ENCODE assay signal across 1 cellular context in the genomic region with DNA sequence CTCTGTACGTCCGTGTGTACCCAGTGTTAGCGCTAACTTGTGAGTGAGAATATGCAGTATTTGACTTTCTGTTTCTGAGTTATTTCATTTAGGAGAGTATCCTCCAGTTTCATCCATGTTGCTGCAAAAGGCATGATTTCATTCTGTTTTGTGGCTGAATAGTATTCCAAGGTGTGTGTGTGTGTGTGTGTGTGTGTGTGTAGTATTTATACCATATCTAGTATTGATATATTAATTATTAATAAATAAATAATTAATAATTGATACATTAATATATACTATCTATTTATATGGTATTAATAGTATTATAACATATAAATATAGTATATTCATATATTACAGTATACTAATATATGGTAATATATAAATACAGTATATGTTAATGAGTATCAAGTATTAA.
TF ChIP-seq lines count a peak whose summit lies in the region.

No MANE protein-coding gene starts in this region.

TF ChIP-seq in WTC11, 78 proteins besides CTCF, POLR2A, EP300 and RAD21 (continued from another document):
- TF ChIP-seq, protein P1, sequence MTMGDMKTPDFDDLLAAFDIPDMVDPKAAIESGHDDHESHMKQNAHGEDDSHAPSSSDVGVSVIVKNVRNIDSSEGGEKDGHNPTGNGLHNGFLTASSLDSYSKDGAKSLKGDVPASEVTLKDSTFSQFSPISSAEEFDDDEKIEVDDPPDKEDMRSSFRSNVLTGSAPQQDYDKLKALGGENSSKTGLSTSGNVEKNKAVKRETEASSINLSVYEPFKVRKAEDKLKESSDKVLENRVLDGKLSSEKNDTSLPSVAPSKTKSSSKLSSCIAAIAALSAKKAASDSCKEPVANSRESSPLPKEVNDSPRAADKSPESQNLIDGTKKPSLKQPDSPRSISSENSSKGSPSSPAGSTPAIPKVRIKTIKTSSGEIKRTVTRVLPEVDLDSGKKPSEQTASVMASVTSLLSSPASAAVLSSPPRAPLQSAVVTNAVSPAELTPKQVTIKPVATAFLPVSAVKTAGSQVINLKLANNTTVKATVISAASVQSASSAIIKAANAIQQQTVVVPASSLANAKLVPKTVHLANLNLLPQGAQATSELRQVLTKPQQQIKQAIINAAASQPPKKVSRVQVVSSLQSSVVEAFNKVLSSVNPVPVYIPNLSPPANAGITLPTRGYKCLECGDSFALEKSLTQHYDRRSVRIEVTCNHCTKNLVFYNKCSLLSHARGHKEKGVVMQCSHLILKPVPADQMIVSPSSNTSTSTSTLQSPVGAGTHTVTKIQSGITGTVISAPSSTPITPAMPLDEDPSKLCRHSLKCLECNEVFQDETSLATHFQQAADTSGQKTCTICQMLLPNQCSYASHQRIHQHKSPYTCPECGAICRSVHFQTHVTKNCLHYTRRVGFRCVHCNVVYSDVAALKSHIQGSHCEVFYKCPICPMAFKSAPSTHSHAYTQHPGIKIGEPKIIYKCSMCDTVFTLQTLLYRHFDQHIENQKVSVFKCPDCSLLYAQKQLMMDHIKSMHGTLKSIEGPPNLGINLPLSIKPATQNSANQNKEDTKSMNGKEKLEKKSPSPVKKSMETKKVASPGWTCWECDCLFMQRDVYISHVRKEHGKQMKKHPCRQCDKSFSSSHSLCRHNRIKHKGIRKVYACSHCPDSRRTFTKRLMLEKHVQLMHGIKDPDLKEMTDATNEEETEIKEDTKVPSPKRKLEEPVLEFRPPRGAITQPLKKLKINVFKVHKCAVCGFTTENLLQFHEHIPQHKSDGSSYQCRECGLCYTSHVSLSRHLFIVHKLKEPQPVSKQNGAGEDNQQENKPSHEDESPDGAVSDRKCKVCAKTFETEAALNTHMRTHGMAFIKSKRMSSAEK (CRISPR knock-in tag; IDR thresholded peaks at IDR 0.05; ENCODE audit: borderline replicate concordance) = no peak
- TF ChIP-seq HMGA2 (CRISPR knock-in tag; IDR thresholded peaks at IDR 0.05) = peak; percentile 73
- no peak for TF ChIP-seq ZNF317 (CRISPR knock-in tag; IDR thresholded peaks at IDR 0.05; ENCODE audit: borderline replicate concordance, low read depth)
- TF ChIP-seq IRF2 (CRISPR knock-in tag; IDR thresholded peaks at IDR 0.05; ENCODE audit: borderline replicate concordance, low read depth) = no peak
- TF ChIP-seq ZNF263 (CRISPR knock-in tag; IDR thresholded peaks at IDR 0.05; ENCODE audit: low read depth) = no peak
